ENCODE assay signal across 1 cellular context in the genomic region with DNA sequence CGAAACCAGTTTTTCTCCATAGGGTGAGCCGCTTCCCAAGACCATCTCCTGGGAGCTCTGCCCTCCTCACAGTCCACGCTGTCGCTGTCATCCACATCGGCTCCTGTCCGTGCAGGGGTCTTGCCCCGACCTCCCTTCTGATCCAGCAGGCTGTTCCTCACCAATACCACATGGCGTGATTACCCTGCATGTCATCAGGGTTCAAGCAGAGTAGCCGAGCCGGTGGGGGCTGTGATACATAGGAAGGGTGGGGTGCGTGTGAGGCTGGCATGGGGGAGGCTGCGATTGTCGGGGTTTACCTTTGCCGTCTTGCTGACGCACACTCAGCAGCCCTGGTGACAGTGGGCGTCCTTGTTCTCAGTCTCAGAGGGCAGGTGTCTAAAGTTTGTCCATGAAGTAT.
TF ChIP-seq lines count a peak whose summit lies in the region.

No MANE protein-coding gene starts in this region.

TF ChIP-seq in HEK293T, 16 proteins besides CTCF, POLR2A, EP300 and RAD21 (continued from another document):
- TF ChIP-seq FOXM1 (IDR thresholded peaks at IDR 0.05; ENCODE audit: borderline replicate concordance) (no peak), LEF1 (IDR thresholded peaks at IDR 0.05; ENCODE audit: borderline replicate concordance) (no peak), CTBP1 (IDR thresholded peaks at IDR 0.05; ENCODE audit: borderline replicate concordance) (no peak), ARNT (IDR thresholded peaks at IDR 0.05) (no peak)
